In genomic region chr13:96899946-96900345, GRCh38 we compare ENCODE assay signal across 24 cellular contexts.
DNase-seq lines count a peak whose midpoint lies in the region; ATAC-seq, FAIRE-seq and TF ChIP-seq lines count a peak whose summit lies in the region.
"Had no signal": no experiment of that assay in that cellular context is flagged by ENCODE, and none has a peak within 500 bp of the region (broad histone marks: within the 10 kb centered on the region; RNA-seq: fewer than 3 reads in every experiment).

No MANE protein-coding gene starts in this region.

- H3K4me2 ChIP-seq in endothelial cell of umbilical vein (ENCODE audit: insufficient read depth, low read length) = no peak overlapping the region
- H3K4me2 ChIP-seq: BLaER1 had no signal

- TF ChIP-seq POLR2A in endothelial cell of umbilical vein (IDR thresholded peaks at IDR 0.05; ENCODE audit: low read depth, low read length) (no peak), body of pancreas (IDR thresholded peaks at IDR 0.05) (no peak)

- no peak overlapping the region for H2AFZ ChIP-seq in endothelial cell of umbilical vein (ENCODE audit: low read depth, low read length)

- H3K9me1 ChIP-seq in endothelial cell of umbilical vein (replicated peaks; ENCODE audit: control insufficient read depth, extremely low read depth, insufficient read depth, low read length) = no peaks in the 10 kb centered on the region

- intact Hi-C loops in endothelial cell of umbilical vein (cut with micrococcal nuclease) = no loop called here
- intact Hi-C loops in body of pancreas (cut with DNase I) = no loop called here

- no peak for FAIRE-seq in endothelial cell of umbilical vein (lab: Jason Lieb, UNC)
- FAIRE-seq: A204.1, GM12878, GM12892, GM18507, GM19239 had no signal

- H3K4me3 ChIP-seq in endothelial cell of umbilical vein (replicated peaks in 1 of 3; ENCODE audit: insufficient read depth in 1 of 3, low read depth in 1 of 3, low read length in 3 of 3) (no peak overlapping the region), body of pancreas (no peak overlapping the region)
- H3K4me3 ChIP-seq: BLaER1, GM12878 had no signal

- H3K4me1 ChIP-seq in endothelial cell of umbilical vein (ENCODE audit: control insufficient read depth, extremely low read depth, insufficient read depth, low read length) (peaks cover 9% of the 10 kb centered on the region), body of pancreas (no peaks in the 10 kb centered on the region)

- H4K20me1 ChIP-seq in endothelial cell of umbilical vein (replicated peaks; ENCODE audit: control insufficient read depth, extremely low read depth, insufficient read depth, low read length) = no peaks in the 10 kb centered on the region
- H4K20me1 ChIP-seq: BLaER1 had no signal

- ATAC-seq in body of pancreas = no peak
- no peak for ATAC-seq in GM18520 (IDR thresholded peaks at IDR 0.05; ENCODE audit: unreplicated experiment)
- ATAC-seq: GM12878 had no signal

- CTCF ChIA-PET in endothelial cell of umbilical vein (lab: Charles Lee) = interaction anchor here (1.5 kb wide), 1 partner anchor 9 kb away, joined by 3 read pairs; no protein-coding TSS in a partner anchor

- H3K36me3 ChIP-seq in endothelial cell of umbilical vein (ENCODE audit: control insufficient read depth in 2 of 2, extremely low read depth in 1 of 2, insufficient read depth in 2 of 2, low read length in 2 of 2) (no peaks in the 10 kb centered on the region), body of pancreas (replicated peaks in 1 of 2; ENCODE audit: insufficient read depth in 1 of 2, low read depth in 2 of 2) (no peaks in the 10 kb centered on the region)
- H3K36me3 ChIP-seq: BE2C, BLaER1 had no signal

- POLR2A ChIA-PET in endothelial cell of umbilical vein (lab: Charles Lee) = no interaction called here

- dilution Hi-C loops in endothelial cell of umbilical vein (cut with MboI; ENCODE audit: extremely low pct_ligation_motif_present, low sequenced_read_pairs) = no loop called here

- H3K9me3 ChIP-seq in endothelial cell of umbilical vein (replicated peaks; ENCODE audit: control insufficient read depth, insufficient read depth, low read length) (no peaks in the 10 kb centered on the region), body of pancreas (no peaks in the 10 kb centered on the region)
- H3K9me3 ChIP-seq: BE2C had no signal

- no peaks in the 10 kb centered on the region for H3K79me2 ChIP-seq in endothelial cell of umbilical vein (ENCODE audit: control insufficient read depth, insufficient read depth, low read length)

- peak overlapping the region; percentile 84 for H3K27ac ChIP-seq in caudate nucleus (ENCODE audit: low read depth, low read length)
- no peak overlapping the region for H3K27ac ChIP-seq in endothelial cell of umbilical vein (ENCODE audit: insufficient read depth, low read depth, low read length)
- peak overlapping the region; percentile 82 for H3K27ac ChIP-seq in substantia nigra (ENCODE audit: low read depth, low read length, poor library complexity, severe bottlenecking)
- no peak overlapping the region for H3K27ac ChIP-seq in body of pancreas
- H3K27ac ChIP-seq: BLaER1 had no signal

- H3K9ac ChIP-seq in endothelial cell of umbilical vein (replicated peaks; ENCODE audit: extremely low read depth, insufficient read depth, low read length) = no peak overlapping the region
- H3K9ac ChIP-seq: BLaER1 had no signal

- BruUV-seq in endothelial cell of umbilical vein (replicated peaks; lab: Mats Ljungman, UMichigan) = no TSS peak

- DNase-seq in HCEC 1CT (peak; percentile 16), caudate nucleus (lab: John Stamatoyannopoulos, UW) (no peak), endothelial cell of umbilical vein (ENCODE audit: low read depth, low spot score) (peak; percentile 55), substantia nigra (lab: John Stamatoyannopoulos, UW) (no peak), NCI-H1105 treated with DMSO at 0.1 percent for 48 hours (lab: John Stamatoyannopoulos, UW) (no peak), body of pancreas (no peak)
- DNase-seq: 8988T; ACHN; BE2C; CD4-positive, alpha-beta memory T cell; CD4-positive, CD25-positive, alpha-beta regulatory T cell; CD8-positive, alpha-beta memory T cell; DMS 273 treated with DMSO at 0.1 percent for 48 hours; DMS79; DND-41; EL; GDM1 had no signal

- no peak for TF ChIP-seq CTCF in endothelial cell of umbilical vein (IDR thresholded peaks at IDR 0.05; ENCODE audit: extremely low read depth in 1 of 2, insufficient read depth in 1 of 2, low read depth in 1 of 2, low read length in 2 of 2)
- TF ChIP-seq CTCF in body of pancreas (IDR thresholded peaks at IDR 0.05) = no peak

- H3K27me3 ChIP-seq in endothelial cell of umbilical vein (ENCODE audit: control insufficient read depth in 2 of 2, insufficient read depth in 2 of 2, low read length in 2 of 2) = no peaks in the 10 kb centered on the region
- no peaks in the 10 kb centered on the region for H3K27me3 ChIP-seq in body of pancreas
- H3K27me3 ChIP-seq: BE2C, BLaER1 had no signal

TF ChIP-seq in endothelial cell of umbilical vein, 7 proteins besides CTCF, POLR2A, EP300 and RAD21:
- peak; percentile 4 for TF ChIP-seq JUN (IDR thresholded peaks at IDR 0.05; ENCODE audit: borderline replicate concordance, insufficient read depth, insufficient read length, low read depth)
- peak; percentile 12 for TF ChIP-seq GATA2 (IDR thresholded peaks at IDR 0.05; ENCODE audit: insufficient read depth, insufficient read length, low read depth, low read length)
- no peak for TF ChIP-seq MAX (IDR thresholded peaks at IDR 0.05; ENCODE audit: insufficient read depth, insufficient read length)

Comparison
In these comparisons a context has a peak if more than half of its experiments do, and no peak if none do; other contexts are left out.
1. DNase-seq: peak in HCEC 1CT (single experiment) and endothelial cell of umbilical vein (single experiment); none in caudate nucleus (0 of 61), substantia nigra (0 of 49), NCI-H1105 treated with DMSO at 0.1 percent for 48 hours (single experiment) and body of pancreas (0 of 4).
2. H3K27ac ChIP-seq: peak in caudate nucleus (single experiment) and substantia nigra (single experiment); none in endothelial cell of umbilical vein (single experiment) and body of pancreas (0 of 4).